22 cellular contexts compared by ENCODE assay signal in genomic region chr3:64647825-64648224, GRCh38.
"Had no signal": no experiment of that assay in that cellular context is flagged by ENCODE, and none has a peak within 500 bp of the region (broad histone marks: within the 10 kb centered on the region; RNA-seq: fewer than 3 reads in every experiment).

No MANE protein-coding gene starts in this region.

- H3K27me3 ChIP-seq: colonic mucosa, right atrium auricular region, sigmoid colon, stomach, uterus had no signal

- H3K4me1 Mint-ChIP-seq: immature natural killer cell; memory B cell; naive B cell; stimulated activated naive B cell treated with anti-CD40 and anti-IgM and Interleukin-4, amounts not matched to agents 10 μg/mL and 1 μg/mL and 100 μg/mL, for 72 hours had no signal

- ATAC-seq: foreskin keratinocyte; lower lobe of right lung; stimulated activated naive B cell treated with anti-CD40 and anti-IgM and Interleukin-4, amounts not matched to agents 10 μg/mL and 1 μg/mL and 100 μg/mL, for 72 hours had no signal

- H3K27me3 Mint-ChIP-seq: memory B cell; naive B cell; stimulated activated naive B cell treated with anti-CD40 and anti-IgM and Interleukin-4, amounts not matched to agents 10 μg/mL and 1 μg/mL and 100 μg/mL, for 72 hours had no signal

- DNase-seq: colonic mucosa; dermis blood vessel endothelial cell; erythroblast; foreskin keratinocyte; immature natural killer cell; left ventricle myocardium inferior; lower lobe of right lung; midbrain; naive B cell; nephron progenitor cell; sigmoid colon; stimulated activated CD4-positive, alpha-beta T cell treated with anti-CD3 and anti-CD28 coated beads, Interleukin-2, amount 100 ng/mL, for 24 hours; stimulated activated CD4-positive, alpha-beta T cell treated with anti-CD3 and anti-CD28 coated beads, Interleukin-4, amount 100 ng/mL, for 4 hours; stimulated activated naive B cell treated with anti-CD40 and anti-IgM and Interleukin-4, amounts not matched to agents 10 μg/mL and 1 μg/mL and 100 μg/mL, for 72 hours; stomach; substantia nigra; trophoblast cell; uterus had no signal

- H3K4me3 Mint-ChIP-seq: immature natural killer cell; memory B cell; naive B cell; nephron progenitor cell; stimulated activated naive B cell treated with anti-CD40 and anti-IgM and Interleukin-4, amounts not matched to agents 10 μg/mL and 1 μg/mL and 100 μg/mL, for 72 hours had no signal

- H3K27ac Mint-ChIP-seq: immature natural killer cell; memory B cell; naive B cell; stimulated activated naive B cell treated with anti-CD40 and anti-IgM and Interleukin-4, amounts not matched to agents 10 μg/mL and 1 μg/mL and 100 μg/mL, for 72 hours had no signal

- H3K4me1 ChIP-seq: colonic mucosa, foreskin keratinocyte, lower lobe of right lung had no signal

- H3K9me3 ChIP-seq: colonic mucosa, left ventricle myocardium inferior, lower lobe of right lung, right atrium auricular region, sigmoid colon, stomach, thoracic aorta, uterus had no signal

- H3K36me3 ChIP-seq: colonic mucosa, thoracic aorta, uterus had no signal

- H3K27ac ChIP-seq: colonic mucosa, foreskin keratinocyte, left ventricle myocardium inferior, lower lobe of right lung, right atrium auricular region, skin epidermis, stomach, thoracic aorta, uterus had no signal

- H3K36me3 Mint-ChIP-seq: immature natural killer cell; memory B cell; naive B cell; stimulated activated naive B cell treated with anti-CD40 and anti-IgM and Interleukin-4, amounts not matched to agents 10 μg/mL and 1 μg/mL and 100 μg/mL, for 72 hours had no signal

- H3K4me3 ChIP-seq: colonic mucosa, left ventricle myocardium inferior, lower lobe of right lung, right atrium auricular region, sigmoid colon, skin epidermis, stomach, thoracic aorta, uterus had no signal

- H3K9me3 Mint-ChIP-seq: memory B cell, nephron progenitor cell had no signal
